Comparison of ENCODE assay signal across 9 cellular contexts in the genomic region with DNA sequence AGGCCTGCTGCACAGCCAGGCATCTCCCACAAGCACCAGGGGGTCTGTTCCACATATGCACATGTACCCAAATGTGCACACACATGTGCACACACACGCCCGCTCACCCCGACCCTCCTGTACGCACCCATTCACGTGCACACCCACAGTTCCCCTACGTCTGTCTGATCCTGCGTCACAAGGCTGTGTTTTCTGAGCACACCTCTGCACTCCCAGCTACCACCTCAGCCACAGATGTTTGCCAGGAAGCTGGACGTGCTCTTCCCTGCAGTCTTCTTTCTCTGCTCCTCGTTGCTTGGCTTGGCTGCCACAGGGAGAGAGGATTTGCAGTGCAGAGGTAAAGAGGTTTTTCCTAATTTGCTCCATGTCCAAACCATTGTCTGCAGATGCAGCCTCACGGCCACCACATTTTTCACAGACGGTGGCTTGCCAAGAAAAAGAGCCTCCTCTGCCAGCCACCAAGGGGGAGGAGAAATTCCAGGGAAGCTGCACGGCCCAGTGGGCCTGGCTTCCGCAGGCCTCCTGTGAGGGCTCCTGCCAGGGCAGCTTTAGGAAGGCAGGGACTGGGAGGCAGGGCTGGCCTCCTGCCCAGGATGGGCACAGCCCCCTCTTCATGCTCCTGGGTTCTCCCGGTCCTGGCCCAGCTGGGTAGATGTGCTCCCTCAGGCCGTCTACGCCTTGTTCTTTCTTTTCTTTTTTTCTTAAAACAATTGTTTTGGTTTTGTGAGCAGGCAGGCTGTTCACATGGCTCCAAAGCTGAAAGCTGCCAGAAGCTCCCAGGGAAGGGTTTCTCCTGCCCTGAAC. TPM values are rescaled to one million over a fixed set of nuclear protein-coding genes. Genes with fewer than 3 reads are reported as not detected.
DNase-seq lines count a peak whose midpoint lies in the region; ATAC-seq, FAIRE-seq and TF ChIP-seq lines count a peak whose summit lies in the region.
"Had no signal": no experiment of that assay in that cellular context is flagged by ENCODE, and none has a peak within 500 bp of the region (broad histone marks: within the 10 kb centered on the region; RNA-seq: fewer than 3 reads in every experiment).

No MANE protein-coding gene starts in this region.

- POLR2A ChIA-PET in RWPE1 (lab: Yijun Ruan, JAX; ENCODE audit: low non-redundant PET), result no interaction called here

- H3K9me3 Mint-ChIP-seq in osteocyte (ENCODE audit: unreplicated experiment), result peaks cover 13% of the 10 kb centered on the region

- peak; percentile 85 for DNase-seq in Ammon's horn (ENCODE audit: low spot score)
- no peak for DNase-seq in RWPE1 (ENCODE audit: low spot score)
- no peak for DNase-seq in foreskin keratinocyte
- DNase-seq in osteocyte (ENCODE audit: extremely low spot score, unreplicated experiment), result peak; percentile 92
- DNase-seq in H54 (ENCODE audit: insufficient read length, low spot score), result no peak
- no peak for DNase-seq in NCI-H2227 (lab: John Stamatoyannopoulos, UW; ENCODE audit: unreplicated experiment)
- no peak for DNase-seq in stimulated activated CD4-positive, alpha-beta T cell treated with anti-CD3 and anti-CD28 coated beads, Interleukin-4, amount 100 ng/mL, for 4 hours
- DNase-seq: trophoblast cell had no signal

- H3K27ac ChIP-seq in RWPE1 (peak overlapping the region; percentile 93), foreskin keratinocyte (no peak overlapping the region)

- no peaks in the 10 kb centered on the region for H3K27me3 Mint-ChIP-seq in osteocyte (ENCODE audit: unreplicated experiment)

- H3K4me1 Mint-ChIP-seq in osteocyte (ENCODE audit: unreplicated experiment), result peaks cover 32% of the 10 kb centered on the region

- peaks cover 4% of the 10 kb centered on the region for H3K36me3 Mint-ChIP-seq in osteocyte (ENCODE audit: unreplicated experiment)

- H3K27me3 ChIP-seq in foreskin keratinocyte, result no peaks in the 10 kb centered on the region

- FAIRE-seq in H54 (lab: Jason Lieb, UNC), result no peak

- CTCF ChIA-PET in RWPE1 (lab: Yijun Ruan, JAX), result interaction anchor here (0.6 kb wide), 1 partner anchor 46 kb away, joined by 3 read pairs; no protein-coding TSS in a partner anchor

- peak overlapping the region; percentile 68 for H3K27ac Mint-ChIP-seq in osteocyte (ENCODE audit: unreplicated experiment)

- H3K4me1 ChIP-seq in foreskin keratinocyte, result no peaks in the 10 kb centered on the region

- ATAC-seq in foreskin keratinocyte (peak; percentile 47), HG02610 (IDR thresholded peaks at IDR 0.05; ENCODE audit: unreplicated experiment) (no peak)

- TF ChIP-seq CTCF in RWPE1 (conservative IDR thresholded peaks at IDR 0.05; ENCODE audit: low read depth) (no peak), foreskin keratinocyte (conservative IDR thresholded peaks at IDR 0.05) (no peak), osteocyte (IDR thresholded peaks at IDR 0.05) (no peak)

- no peak for TF ChIP-seq POLR2A in H54 (IDR thresholded peaks at IDR 0.05; ENCODE audit: low read depth, low read length)

- H3K4me3 Mint-ChIP-seq in osteocyte (ENCODE audit: unreplicated experiment), result no peak overlapping the region

RNA-seq across cellular contexts. Expression of a gene that starts 29.2 kb away (rescaled TPM):
- total RNA-seq in foreskin keratinocyte (26.6 and 31.3 TPM in 2 replicates), osteocyte (42.6 and 43.0 TPM in 2 replicates)
- 15.8 and 17.9 TPM in 2 replicates for polyA plus RNA-seq in foreskin keratinocyte

Comparison
In these comparisons a context has a peak if more than half of its experiments do, and no peak if none do; other contexts are left out.
1. DNase-seq: peak in Ammon's horn (single experiment) and osteocyte (single experiment); none in RWPE1 (single experiment), foreskin keratinocyte (0 of 2), H54 (single experiment), NCI-H2227 (single experiment) and stimulated activated CD4-positive, alpha-beta T cell treated with anti-CD3 and anti-CD28 coated beads, Interleukin-4, amount 100 ng/mL, for 4 hours (0 of 2).